12 cellular contexts compared by ENCODE assay signal in genomic region chr2:149733936-149734685, GRCh38.
DNase-seq lines count a peak whose midpoint lies in the region; ATAC-seq, FAIRE-seq and TF ChIP-seq lines count a peak whose summit lies in the region.
"Had no signal": no experiment of that assay in that cellular context is flagged by ENCODE, and none has a peak within 500 bp of the region (broad histone marks: within the 10 kb centered on the region; RNA-seq: fewer than 3 reads in every experiment).

No MANE protein-coding gene starts in this region.

- H4K20me1 ChIP-seq in mammary epithelial cell (ENCODE audit: insufficient read depth, low read length), result no peaks in the 10 kb centered on the region
- H4K20me1 ChIP-seq in HepG2 (ENCODE audit: insufficient read depth, low read length), result no peaks in the 10 kb centered on the region

- no peak overlapping the region for H2AFZ ChIP-seq in mammary epithelial cell (ENCODE audit: low read depth, low read length)
- H2AFZ ChIP-seq in HepG2 (ENCODE audit: low read length), result no peak overlapping the region

- CTCF ChIA-PET in mammary epithelial cell (lab: Charles Lee; ENCODE audit: low non-redundant PET) (no interaction called here), HepG2 (lab: Yijun Ruan, JAX; ENCODE audit: low intra/inter-chr PET ratio, low total read pairs) (no interaction called here)

- TF ChIP-seq CTCF in mammary epithelial cell (conservative IDR thresholded peaks at IDR 0.05 in 1 of 2, IDR thresholded peaks at IDR 0.05 in 1 of 2; ENCODE audit: extremely low read depth in 1 of 2, insufficient read depth in 1 of 2, low read depth in 1 of 2, low read length in 2 of 2), result no peak
- TF ChIP-seq CTCF in HepG2 (CRISPR knock-in tag; IDR thresholded peaks at IDR 0.05), result no peak
- no peak for TF ChIP-seq CTCF in omental fat pad (IDR thresholded peaks at IDR 0.05)

- ATAC-seq in HepG2, result no peak
- no peak for ATAC-seq in omental fat pad (ENCODE audit: low FRiP score)

- TF ChIP-seq RAD21 in Ishikawa (IDR thresholded peaks at IDR 0.05; ENCODE audit: low read depth) (no peak), HepG2 (CRISPR knock-in tag; IDR thresholded peaks at IDR 0.05) (no peak)

- no peak for FAIRE-seq in HepG2 (lab: Jason Lieb, UNC)

- dilution Hi-C loops in mammary epithelial cell (cut with HindIII; ENCODE audit: low sequenced_read_pairs), result no loop called here

- H3K27me3 ChIP-seq in mammary epithelial cell (ENCODE audit: insufficient read depth, low read length) (no peaks in the 10 kb centered on the region), HepG2 (ENCODE audit: control insufficient read depth in 1 of 2, insufficient read depth in 2 of 2, low read length in 2 of 2) (no peaks in the 10 kb centered on the region)
- H3K27me3 ChIP-seq: Peyer's patch had no signal

- BruUV-seq in mammary epithelial cell (replicated peaks; lab: Mats Ljungman, UMichigan) (no TSS peak), HepG2 (replicated peaks; lab: Mats Ljungman, UMichigan) (no TSS peak)

- in situ Hi-C loops in mammary epithelial cell (cut with MboI; ENCODE audit: low sequenced_read_pairs in 2 of 2), result no loop called here
- in situ Hi-C loops in HepG2 (cut with HindIII; ENCODE audit: extremely low pct_ligation_motif_present, low pct_unique_long_range_greater_than_20kb), result no loop called here

- no peak for TF ChIP-seq POLR2A in HepG2 (IDR thresholded peaks at IDR 0.05; ENCODE audit: insufficient read depth in 1 of 2, low read depth in 2 of 2, low read length in 2 of 2)

- POLR2A ChIA-PET in HepG2 (lab: Yijun Ruan, JAX), result no interaction called here

- peak overlapping the region; percentile 16 for H3K4me2 ChIP-seq in mammary epithelial cell (ENCODE audit: insufficient read depth, low read depth, low read length)
- H3K4me2 ChIP-seq in HepG2 (ENCODE audit: low read depth, low read length), result no peak overlapping the region

- intact Hi-C loops in mammary epithelial cell (cut with micrococcal nuclease), result no loop called here
- intact Hi-C loops in HepG2 (cut with micrococcal nuclease; ENCODE audit: unreplicated experiment), result no loop called here

- H3K36me3 ChIP-seq in mammary epithelial cell (ENCODE audit: insufficient read depth, low read length) (no peaks in the 10 kb centered on the region), HepG2 (replicated peaks in 1 of 2; ENCODE audit: control insufficient read depth in 1 of 2, insufficient read depth in 2 of 2, low read length in 2 of 2) (no peaks in the 10 kb centered on the region)
- H3K36me3 ChIP-seq: Peyer's patch had no signal

- peaks cover 2% of the 10 kb centered on the region for H3K9me3 ChIP-seq in mammary epithelial cell (replicated peaks; ENCODE audit: insufficient read depth, low read length)
- no peaks in the 10 kb centered on the region for H3K9me3 ChIP-seq in HepG2 (ENCODE audit: low read length)
- H3K9me3 ChIP-seq: Peyer's patch had no signal

- TF ChIP-seq EP300 in Ishikawa (IDR thresholded peaks at IDR 0.05; ENCODE audit: borderline replicate concordance), result peak; percentile 44; the same call in 1 of the 2 replicates
- TF ChIP-seq EP300 in HepG2 (IDR thresholded peaks at IDR 0.05; ENCODE audit: low read depth in 2 of 2, low read length in 2 of 2), result no peak
- no peak for TF ChIP-seq EP300 in HepG2 (CRISPR knock-in tag; IDR thresholded peaks at IDR 0.05; ENCODE audit: borderline replicate concordance)

- WGBS in mammary epithelial cell (ENCODE audit: low coverage, missing lambda C conversion rate), result 79% methylated on average over 3 of the region's 3 CpGs
- WGBS in HepG2 (ENCODE audit: low lambda C conversion rate), result 20% methylated on average over 3 of the region's 3 CpGs

- H3K79me2 ChIP-seq in mammary epithelial cell (ENCODE audit: insufficient read depth, low read length) (no peaks in the 10 kb centered on the region), HepG2 (ENCODE audit: insufficient read depth, low read length) (no peaks in the 10 kb centered on the region)

- H3K4me1 ChIP-seq in mammary epithelial cell (ENCODE audit: insufficient read depth, low read length) (peaks cover 22% of the 10 kb centered on the region), HepG2 (ENCODE audit: insufficient read depth, low read length) (no peaks in the 10 kb centered on the region)
- H3K4me1 ChIP-seq: Peyer's patch had no signal

- H3K9ac ChIP-seq in mammary epithelial cell (ENCODE audit: insufficient read depth, low read length) (no peak overlapping the region), HepG2 (ENCODE audit: insufficient read depth, low read depth, low read length) (no peak overlapping the region)

- H3K4me3 ChIP-seq in mammary epithelial cell (replicated peaks in 1 of 3; ENCODE audit: insufficient read depth in 1 of 3, low read depth in 2 of 3, low read length in 3 of 3), result no peak overlapping the region
- H3K4me3 ChIP-seq in HepG2 (replicated peaks in 1 of 3; ENCODE audit: insufficient read depth in 1 of 3, low read depth in 2 of 3, low read length in 3 of 3), result no peak overlapping the region
- H3K4me3 ChIP-seq: Peyer's patch had no signal

- DNase-seq in AG08395 (ENCODE audit: low spot score) (peak; percentile 40), mammary epithelial cell (peak; percentile 37), HepG2 (ENCODE audit: low spot score) (no peak), omental fat pad (ENCODE audit: low spot score) (no peak), NCI-H2227 (lab: John Stamatoyannopoulos, UW; ENCODE audit: unreplicated experiment) (no peak), 8988T (no peak)
- no peak for DNase-seq in stimulated activated CD4-positive, alpha-beta T cell treated with anti-CD3 and anti-CD28 coated beads, Interleukin-1b, Interleukin-23, amount 100 ng/mL, for 48 hours
- DNase-seq: activated B cell treated with CpG ODN at 0.5 μM for 24 hours, AML-193, nucleus accumbens, Peyer's patch had no signal

- H3K27ac ChIP-seq in mammary epithelial cell (ENCODE audit: insufficient read depth, low read depth, low read length), result no peak overlapping the region
- no peak overlapping the region for H3K27ac ChIP-seq in HepG2 (ENCODE audit: extremely low read length, insufficient read depth, low read length)
- H3K27ac ChIP-seq: Peyer's patch had no signal

TF ChIP-seq in Ishikawa, 13 proteins besides CTCF, POLR2A, EP300 and RAD21 (continues in another document):
- TF ChIP-seq MAX (IDR thresholded peaks at IDR 0.05) (no peak), REST (IDR thresholded peaks at IDR 0.05; ENCODE audit: low read depth) (no peak), CEBPB (IDR thresholded peaks at IDR 0.05) (no peak), EGR1 (IDR thresholded peaks at IDR 0.05) (no peak)

TF ChIP-seq in HepG2, 621 proteins besides CTCF, POLR2A, EP300 and RAD21:
- TF ChIP-seq TEAD3 (CRISPR knock-in tag; optimal IDR thresholded peaks at IDR 0.05; ENCODE audit: borderline replicate concordance) (peak; percentile 58), MAZ (IDR thresholded peaks at IDR 0.05; ENCODE audit: borderline replicate concordance, low read depth, low read length) (peak; percentile 83; the same call in 1 of the 2 replicates), MAZ (CRISPR knock-in tag; IDR thresholded peaks at IDR 0.05; ENCODE audit: low read depth) (no peak), ZNF572 (CRISPR knock-in tag; IDR thresholded peaks at IDR 0.05) (no peak)

Comparison
In these comparisons a context has a peak if more than half of its experiments do, and no peak if none do; other contexts are left out.
1. DNase-seq: peak in AG08395 (single experiment) and mammary epithelial cell (single experiment); none in HepG2 (single experiment), stimulated activated CD4-positive, alpha-beta T cell treated with anti-CD3 and anti-CD28 coated beads, Interleukin-1b, Interleukin-23, amount 100 ng/mL, for 48 hours (single experiment), omental fat pad (single experiment), NCI-H2227 (single experiment) and 8988T (single experiment).